Comparison of ENCODE assay signal across 26 cellular contexts in the genomic region with DNA sequence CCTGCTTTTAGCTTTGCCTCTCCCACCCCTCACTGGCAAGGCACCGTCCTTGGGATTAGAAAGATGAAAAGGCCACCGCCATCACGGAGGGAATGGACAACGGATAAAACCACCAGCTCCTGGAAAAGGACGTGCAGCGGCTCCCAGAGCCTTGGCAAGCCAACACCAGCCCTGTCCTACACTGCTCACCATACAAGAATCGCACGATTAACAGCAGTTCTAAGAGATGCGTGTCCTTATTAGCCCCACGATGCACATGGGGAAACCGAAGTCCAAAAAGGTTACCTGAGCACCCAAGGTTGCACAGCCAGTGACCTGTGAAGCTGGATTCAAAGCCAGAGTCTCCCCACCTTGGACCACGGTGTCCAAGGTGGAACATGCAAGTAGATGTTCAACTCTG.
"Had no signal": no experiment of that assay in that cellular context is flagged by ENCODE, and none has a peak within 500 bp of the region (broad histone marks: within the 10 kb centered on the region; RNA-seq: fewer than 3 reads in every experiment).

No MANE protein-coding gene starts in this region.

- H3K36me3 ChIP-seq: neural progenitor cell, neutrophil, pancreas, prostate gland, right atrium auricular region, right lobe of liver, sigmoid colon, thoracic aorta, thyroid gland, upper lobe of left lung, uterus had no signal

- DNase-seq: naive thymus-derived CD4-positive, alpha-beta T cell; natural killer cell; nucleus accumbens; retina; right lobe of liver; sigmoid colon; small intestine; stimulated activated CD4-positive, alpha-beta T cell treated with anti-CD3 and anti-CD28 coated beads, Interleukin-15, amount 100 ng/mL, for 24 hours; stimulated activated CD4-positive, alpha-beta T cell treated with anti-CD3 and anti-CD28 coated beads, Interleukin-2, amount 100 ng/mL, for 24 hours; stimulated activated CD4-positive, alpha-beta T cell treated with anti-CD3 and anti-CD28 coated beads, Interleukin-2, amount 100 ng/mL, for 48 hours; stimulated activated CD4-positive, alpha-beta T cell treated with anti-CD3 and anti-CD28 coated beads, Interleukin-4, amount 100 ng/mL, for 24 hours; stimulated activated naive B cell treated with anti-CD40 and anti-IgM and Interleukin-4, amounts not matched to agents 10 μg/mL and 1 μg/mL and 100 μg/mL, for 72 hours; stimulated activated naive CD4-positive, alpha-beta T cell treated with Interleukin-2 at 50 U/mL for 16 hours; stomach; thyroid gland; trophoblast cell; upper lobe of left lung; uterus had no signal

- H3K9ac ChIP-seq: neural progenitor cell had no signal

- H3K27me3 ChIP-seq: neural progenitor cell, neutrophil, pancreas, right atrium auricular region, right lobe of liver, sigmoid colon, stomach, thyroid gland, tibial nerve, upper lobe of left lung, uterus had no signal

- FAIRE-seq: pancreas, small intestine had no signal

- ATAC-seq: naive thymus-derived CD4-positive, alpha-beta T cell; natural killer cell; pancreas; stimulated activated effector memory CD8-positive, alpha-beta T cell treated with anti-CD3 and anti-CD28 coated beads, Interleukin-12 subunit alpha, Interleukin-12 subunit beta, amount 100 ng/mL, for 72 hours; stimulated activated naive B cell treated with anti-CD40 and anti-IgM and Interleukin-4, amounts not matched to agents 10 μg/mL and 1 μg/mL and 100 μg/mL, for 72 hours had no signal

- H3K9me3 ChIP-seq: neutrophil, pancreas, prostate gland, right atrium auricular region, right lobe of liver, sigmoid colon, stomach, thoracic aorta, thyroid gland, tibial nerve, upper lobe of left lung, uterus had no signal

- H3K4me2 ChIP-seq: neural progenitor cell had no signal

- H3K4me1 ChIP-seq: neural progenitor cell, pancreas, prostate gland, right atrium auricular region, sigmoid colon, stomach, thyroid gland, tibial nerve, upper lobe of left lung, uterus had no signal

- H3K27ac ChIP-seq: neural progenitor cell, neutrophil, pancreas, prostate gland, right atrium auricular region, right lobe of liver, sigmoid colon, stomach, thoracic aorta, thyroid gland, tibial nerve, upper lobe of left lung, uterus had no signal

- H2AFZ ChIP-seq: neural progenitor cell had no signal

- H3K4me3 ChIP-seq: neural progenitor cell, pancreas, prostate gland, right atrium auricular region, right lobe of liver, sigmoid colon, stomach, thoracic aorta, thyroid gland, tibial nerve, upper lobe of left lung, uterus had no signal
